In the genomic region with DNA sequence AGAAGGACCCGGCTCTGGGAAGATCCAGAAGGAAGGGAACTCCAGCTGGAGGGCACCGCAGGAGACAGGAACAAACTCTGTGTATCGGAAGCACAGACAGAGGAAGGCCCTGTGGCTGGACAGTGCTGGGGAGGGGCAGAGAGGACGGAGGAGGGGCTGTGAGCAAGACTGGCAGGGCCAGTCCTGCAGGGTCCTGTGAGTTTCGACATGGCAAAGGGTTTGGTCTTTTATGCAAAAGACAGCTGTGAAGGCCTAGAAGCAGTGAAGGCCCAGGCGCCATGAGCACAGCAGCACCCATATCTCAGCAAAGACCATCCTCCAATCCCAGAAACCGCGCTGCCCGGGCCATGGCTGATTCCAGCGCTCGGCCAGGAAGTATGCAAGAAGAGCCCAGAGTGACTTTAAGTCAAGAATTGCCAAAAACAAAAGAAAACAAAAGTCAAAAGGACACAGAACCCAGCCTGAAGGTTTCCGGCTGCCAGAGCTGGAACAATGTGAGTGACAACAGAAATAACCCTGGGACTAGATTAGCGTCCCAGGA, we compare ENCODE assay signal across 1 cellular context.
TF ChIP-seq lines count a peak whose summit lies in the region.

No MANE protein-coding gene starts in this region.

TF ChIP-seq in SK-N-SH, 30 proteins besides CTCF, POLR2A, EP300 and RAD21 (continued from another document):
- TF ChIP-seq, protein P1, sequence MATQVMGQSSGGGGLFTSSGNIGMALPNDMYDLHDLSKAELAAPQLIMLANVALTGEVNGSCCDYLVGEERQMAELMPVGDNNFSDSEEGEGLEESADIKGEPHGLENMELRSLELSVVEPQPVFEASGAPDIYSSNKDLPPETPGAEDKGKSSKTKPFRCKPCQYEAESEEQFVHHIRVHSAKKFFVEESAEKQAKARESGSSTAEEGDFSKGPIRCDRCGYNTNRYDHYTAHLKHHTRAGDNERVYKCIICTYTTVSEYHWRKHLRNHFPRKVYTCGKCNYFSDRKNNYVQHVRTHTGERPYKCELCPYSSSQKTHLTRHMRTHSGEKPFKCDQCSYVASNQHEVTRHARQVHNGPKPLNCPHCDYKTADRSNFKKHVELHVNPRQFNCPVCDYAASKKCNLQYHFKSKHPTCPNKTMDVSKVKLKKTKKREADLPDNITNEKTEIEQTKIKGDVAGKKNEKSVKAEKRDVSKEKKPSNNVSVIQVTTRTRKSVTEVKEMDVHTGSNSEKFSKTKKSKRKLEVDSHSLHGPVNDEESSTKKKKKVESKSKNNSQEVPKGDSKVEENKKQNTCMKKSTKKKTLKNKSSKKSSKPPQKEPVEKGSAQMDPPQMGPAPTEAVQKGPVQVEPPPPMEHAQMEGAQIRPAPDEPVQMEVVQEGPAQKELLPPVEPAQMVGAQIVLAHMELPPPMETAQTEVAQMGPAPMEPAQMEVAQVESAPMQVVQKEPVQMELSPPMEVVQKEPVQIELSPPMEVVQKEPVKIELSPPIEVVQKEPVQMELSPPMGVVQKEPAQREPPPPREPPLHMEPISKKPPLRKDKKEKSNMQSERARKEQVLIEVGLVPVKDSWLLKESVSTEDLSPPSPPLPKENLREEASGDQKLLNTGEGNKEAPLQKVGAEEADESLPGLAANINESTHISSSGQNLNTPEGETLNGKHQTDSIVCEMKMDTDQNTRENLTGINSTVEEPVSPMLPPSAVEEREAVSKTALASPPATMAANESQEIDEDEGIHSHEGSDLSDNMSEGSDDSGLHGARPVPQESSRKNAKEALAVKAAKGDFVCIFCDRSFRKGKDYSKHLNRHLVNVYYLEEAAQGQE (IDR thresholded peaks at IDR 0.05; ENCODE audit: low read depth, low read length) = no peak
- TF ChIP-seq RFX5 (IDR thresholded peaks at IDR 0.05; ENCODE audit: low read length) (no peak), NRF1 (IDR thresholded peaks at IDR 0.05; ENCODE audit: low read depth, low read length) (no peak), SIN3A (IDR thresholded peaks at IDR 0.05; ENCODE audit: borderline replicate concordance, low read depth, low read length) (no peak), TCF12 (IDR thresholded peaks at IDR 0.05) (no peak), FOXM1 (IDR thresholded peaks at IDR 0.05; ENCODE audit: low read depth) (no peak), FOXJ3 (CRISPR knock-in tag; IDR thresholded peaks at IDR 0.05) (no peak), GATA2 (CRISPR knock-in tag; IDR thresholded peaks at IDR 0.05) (no peak), NFIC (IDR thresholded peaks at IDR 0.05; ENCODE audit: borderline replicate concordance) (no peak), JUND (IDR thresholded peaks at IDR 0.05) (no peak), TAF1 (IDR thresholded peaks at IDR 0.05; ENCODE audit: borderline replicate concordance, low read depth, low read length) (no peak)
- TF ChIP-seq, protein P2, sequence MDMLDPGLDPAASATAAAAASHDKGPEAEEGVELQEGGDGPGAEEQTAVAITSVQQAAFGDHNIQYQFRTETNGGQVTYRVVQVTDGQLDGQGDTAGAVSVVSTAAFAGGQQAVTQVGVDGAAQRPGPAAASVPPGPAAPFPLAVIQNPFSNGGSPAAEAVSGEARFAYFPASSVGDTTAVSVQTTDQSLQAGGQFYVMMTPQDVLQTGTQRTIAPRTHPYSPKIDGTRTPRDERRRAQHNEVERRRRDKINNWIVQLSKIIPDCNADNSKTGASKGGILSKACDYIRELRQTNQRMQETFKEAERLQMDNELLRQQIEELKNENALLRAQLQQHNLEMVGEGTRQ (IDR thresholded peaks at IDR 0.05; ENCODE audit: borderline replicate concordance, low read depth, low read length) = no peak
TF ChIP-seq in SK-N-SH: peak in this region for 0.
